12 cellular contexts compared by ENCODE assay signal in genomic region chr13:42270160-42270856, GRCh38. TPM values are rescaled to one million over a fixed set of nuclear protein-coding genes. Genes with fewer than 3 reads are reported as not detected.
DNase-seq lines count a peak whose midpoint lies in the region; ATAC-seq, FAIRE-seq and TF ChIP-seq lines count a peak whose summit lies in the region.
"Had no signal": no experiment of that assay in that cellular context is flagged by ENCODE, and none has a peak within 500 bp of the region (broad histone marks: within the 10 kb centered on the region; RNA-seq: fewer than 3 reads in every experiment).

No MANE protein-coding gene starts in this region.

- intact Hi-C loops in activated B cell treated with CpG ODN at 0.5 μM for 24 hours (cut with micrococcal nuclease) = loop anchor here (2.0 to 10.0 kb wide), 10 partner anchors 310 to 2004 kb away; partner anchors contain the start of genes CCDC122, ELF1, LACC1 and MTRF1
- intact Hi-C loops in right cardiac atrium (cut with DNase I) = no loop called here
- intact Hi-C loops in sciatic nerve (cut with DNase I) = no loop called here

- FAIRE-seq in GM12891 (lab: Jason Lieb, UNC) (peak; percentile 9), HTR-8/SVneo (lab: Jason Lieb, UNC) (no peak)
- FAIRE-seq: H1 had no signal

- no peak for TF ChIP-seq CTCF in activated B cell treated with CpG ODN at 0.5 μM for 24 hours (IDR thresholded peaks at IDR 0.05)

- no peak for DNase-seq in GM12891 (ENCODE audit: insufficient read length, low spot score)
- no peak for DNase-seq in activated B cell treated with CpG ODN at 0.5 μM for 24 hours
- no peak for DNase-seq in HTR-8/SVneo (ENCODE audit: insufficient read length, low spot score)
- no peak for DNase-seq in right cardiac atrium
- DNase-seq in sciatic nerve (ENCODE audit: low spot score) = no peak
- no peak for DNase-seq in stimulated activated CD4-positive, alpha-beta T cell treated with anti-CD3 and anti-CD28 coated beads, Interleukin-2, amount 100 ng/mL, for 48 hours
- DNase-seq: esophagus squamous epithelium; NCI-H2029 treated with DMSO at 0.1 percent for 48 hours; stimulated activated CD4-positive, alpha-beta T cell treated with anti-CD3 and anti-CD28 coated beads, Interleukin-15, amount 100 ng/mL, for 24 hours had no signal

- no peaks in the 10 kb centered on the region for H3K27me3 Mint-ChIP-seq in activated B cell treated with CpG ODN at 0.5 μM for 24 hours

- H3K36me3 ChIP-seq in ACC112 (ENCODE audit: insufficient read depth, low read length) (no peaks in the 10 kb centered on the region), iPS-20b (ENCODE audit: insufficient read depth, low read depth, low read length) (no peaks in the 10 kb centered on the region)
- H3K36me3 ChIP-seq: esophagus squamous epithelium had no signal

- H3K4me1 ChIP-seq in ACC112 (ENCODE audit: control insufficient read depth, insufficient read depth, low read length, unreplicated experiment) = peaks cover 31% of the 10 kb centered on the region
- peaks cover 14% of the 10 kb centered on the region; the same call in 1 of the 2 replicates for H3K4me1 ChIP-seq in iPS-20b (ENCODE audit: insufficient read depth, low read length)
- no peaks in the 10 kb centered on the region for H3K4me1 ChIP-seq in right cardiac atrium (ENCODE audit: control insufficient read depth, insufficient read depth, low read length)

- H3K27ac ChIP-seq in ACC112 (ENCODE audit: low read depth, low read length) = no peak overlapping the region
- no peak overlapping the region for H3K27ac ChIP-seq in iPS-20b (ENCODE audit: low read length)
- no peak overlapping the region for H3K27ac ChIP-seq in right cardiac atrium (ENCODE audit: low read length)

- 98% methylated on average over 6 of the region's 6 CpGs for WGBS in right cardiac atrium

- peaks cover 32% of the 10 kb centered on the region for H3K79me2 ChIP-seq in ACC112 (ENCODE audit: control insufficient read depth, insufficient read depth, low read length, unreplicated experiment)

- peaks cover 44% of the 10 kb centered on the region for H3K4me1 Mint-ChIP-seq in activated B cell treated with CpG ODN at 0.5 μM for 24 hours

- peaks cover 8% of the 10 kb centered on the region for H3K36me3 Mint-ChIP-seq in activated B cell treated with CpG ODN at 0.5 μM for 24 hours (ENCODE audit: low read depth)

- H3K9me3 ChIP-seq in iPS-20b (ENCODE audit: insufficient read depth, low read depth, low read length) (peaks cover 7% of the 10 kb centered on the region; the same call in 1 of the 2 replicates), right cardiac atrium (ENCODE audit: control insufficient read depth, low read length) (no peaks in the 10 kb centered on the region)
- H3K9me3 ChIP-seq: esophagus squamous epithelium had no signal

- peak overlapping the region; percentile 94 for H2AFZ ChIP-seq in ACC112 (ENCODE audit: low read length, unreplicated experiment)

- H3K4me3 Mint-ChIP-seq in activated B cell treated with CpG ODN at 0.5 μM for 24 hours = peak overlapping the region; percentile 97

- peak overlapping the region; percentile 97 for H3K27ac Mint-ChIP-seq in activated B cell treated with CpG ODN at 0.5 μM for 24 hours

- H3K4me3 ChIP-seq in ACC112 (ENCODE audit: low read depth, low read length) (peak overlapping the region; percentile 83), iPS-20b (ENCODE audit: low read length) (peak overlapping the region; percentile 87; the same call in 1 of the 2 replicates), right cardiac atrium (ENCODE audit: low read length) (no peak overlapping the region)

- POLR2A ChIA-PET in activated B cell treated with CpG ODN at 0.5 μM for 24 hours (lab: Charles Lee) = interaction anchor here (0.9 to 1.2 kb wide), 3 partner anchors 14 to 1211 kb away, joined by 3 to 4 read pairs (median 3); no protein-coding TSS in a partner anchor

- TF ChIP-seq POLR2A in GM12891 (IDR thresholded peaks at IDR 0.05; ENCODE audit: low read depth, low read length) = no peak

- peak overlapping the region; percentile 83; the same call in 1 of the 2 replicates for H3K9ac ChIP-seq in iPS-20b (ENCODE audit: low read depth, low read length)

- ATAC-seq in activated B cell treated with CpG ODN at 0.5 μM for 24 hours (ENCODE audit: low read depth) (no peak), right cardiac atrium (no peak), sciatic nerve (no peak)

- H3K27me3 ChIP-seq in ACC112 (ENCODE audit: insufficient read depth, low read length) (no peaks in the 10 kb centered on the region), iPS-20b (ENCODE audit: insufficient read depth, low read length) (no peaks in the 10 kb centered on the region), right cardiac atrium (ENCODE audit: control insufficient read depth, insufficient read depth) (no peaks in the 10 kb centered on the region)
- H3K27me3 ChIP-seq: esophagus squamous epithelium had no signal

- peaks cover 2% of the 10 kb centered on the region for H3K9me3 Mint-ChIP-seq in activated B cell treated with CpG ODN at 0.5 μM for 24 hours

- CTCF ChIA-PET in activated B cell treated with CpG ODN at 0.5 μM for 24 hours (lab: Charles Lee) = no interaction called here

TF ChIP-seq in GM12891, 5 proteins besides CTCF, POLR2A, EP300 and RAD21:
- TF ChIP-seq PAX5 (IDR thresholded peaks at IDR 0.05; ENCODE audit: insufficient read depth, low read length, severe bottlenecking) (no peak), TAF1 (IDR thresholded peaks at IDR 0.05; ENCODE audit: low read depth, low read length) (no peak), POLR2AphosphoS5 (IDR thresholded peaks at IDR 0.05; ENCODE audit: low read depth, low read length) (no peak), POU2F2 (IDR thresholded peaks at IDR 0.05; ENCODE audit: low read depth, low read length) (no peak), SPI1 (IDR thresholded peaks at IDR 0.05; ENCODE audit: low read depth, low read length) (no peak)
TF ChIP-seq in GM12891: peak in this region for 0.

RNA-seq across cellular contexts. Expression of gene AKAP11, which starts 1.6 kb away (rescaled TPM):
- polyA plus RNA-seq in GM12891 (2012; ENCODE audit: low read depth, missing spikeins) = 11.1 TPM
- total RNA-seq in activated B cell treated with CpG ODN at 0.5 μM for 24 hours (37.1 and 42.8 TPM in 2 replicates), right cardiac atrium (10 to 100 TPM; 30.2 to 41.3 (median 37.2) TPM), sciatic nerve (62.2 TPM)
- 7.6 TPM for polyA plus RNA-seq in right cardiac atrium
